Comparison of ENCODE assay signal across 1 cellular context in genomic region chr9:27496134-27496504, GRCh38.
TF ChIP-seq lines count a peak whose summit lies in the region.

No MANE protein-coding gene starts in this region.

TF ChIP-seq in HEK293, 187 proteins besides CTCF, POLR2A, EP300 and RAD21 (continued from another document):
- no peak for TF ChIP-seq ZNF398 (tag by site-specific recombination; IDR thresholded peaks at IDR 0.05)
- peak; percentile 46; the same call in 1 of the 2 replicates for TF ChIP-seq GLI2 (tag by site-specific recombination; IDR thresholded peaks at IDR 0.05; ENCODE audit: borderline replicate concordance, low read depth)
- TF ChIP-seq ZNF791 (tag by site-specific recombination; IDR thresholded peaks at IDR 0.05), result no peak
- peak; percentile 58 for TF ChIP-seq PRDM4 (tag by site-specific recombination; IDR thresholded peaks at IDR 0.05)
- peak; percentile 84; the same call in 1 of the 2 replicates for TF ChIP-seq OVOL3 (tag by site-specific recombination; IDR thresholded peaks at IDR 0.05)
- no peak for TF ChIP-seq ZNF837 (tag by site-specific recombination; IDR thresholded peaks at IDR 0.05)
- no peak for TF ChIP-seq ZNF585B (tag by site-specific recombination; IDR thresholded peaks at IDR 0.05)
- TF ChIP-seq PRDM6 (tag by site-specific recombination; IDR thresholded peaks at IDR 0.05), result peak; percentile 92
- TF ChIP-seq FEZF1 (tag by site-specific recombination; IDR thresholded peaks at IDR 0.05), result peak; percentile 80
- TF ChIP-seq ZNF843 (tag by site-specific recombination; IDR thresholded peaks at IDR 0.05), result peak; percentile 60; the same call in 1 of the 2 replicates
- no peak for TF ChIP-seq ZNF157 (tag by site-specific recombination; IDR thresholded peaks at IDR 0.05)
- peak; percentile 65; the same call in 1 of the 2 replicates for TF ChIP-seq ZBTB44 (tag by site-specific recombination; IDR thresholded peaks at IDR 0.05)
- no peak for TF ChIP-seq PRDM10 (tag by site-specific recombination; IDR thresholded peaks at IDR 0.05)
- TF ChIP-seq OSR2 (tag by site-specific recombination; IDR thresholded peaks at IDR 0.05), result peak; percentile 57
- no peak for TF ChIP-seq ZNF354C (tag by site-specific recombination; IDR thresholded peaks at IDR 0.05; ENCODE audit: borderline replicate concordance, low read depth)
- no peak for TF ChIP-seq ZBTB21 (tag by site-specific recombination; IDR thresholded peaks at IDR 0.05)
